Comparison of ENCODE assay signal across 7 cellular contexts in the genomic region with DNA sequence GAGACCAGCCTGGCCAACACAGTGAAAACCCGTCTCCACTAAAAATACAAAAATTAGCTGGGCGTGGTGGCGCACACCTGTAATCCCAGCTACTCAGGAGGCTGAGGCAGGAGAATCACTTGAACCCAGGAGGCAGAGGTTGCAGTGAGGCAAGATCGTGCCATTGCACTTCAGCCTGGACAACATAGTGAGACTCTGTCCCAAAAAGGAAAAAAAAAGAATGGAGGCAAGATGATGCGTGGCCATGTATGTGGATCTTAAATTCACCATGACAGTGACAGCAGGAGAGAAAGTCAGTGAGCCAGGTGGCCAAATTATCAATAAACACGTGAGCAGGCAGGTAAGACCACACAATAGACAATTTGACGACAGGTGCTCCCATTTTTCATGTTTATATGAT.
DNase-seq lines count a peak whose midpoint lies in the region; ATAC-seq, FAIRE-seq and TF ChIP-seq lines count a peak whose summit lies in the region.
"Not testable (repeated sequence)": the region's sequence is repeated elsewhere in the genome, so short reads cannot be mapped to it uniquely, and the experiment has no call there.

No MANE protein-coding gene starts in this region.

- POLR2A ChIA-PET in HEK293 (lab: Yijun Ruan, JAX); WTC11 (lab: Charles Lee); H1 (lab: Charles Lee; ENCODE audit: partially characterized antibody): not testable (repeated sequence)
- POLR2A ChIA-PET in K562 (lab: Yijun Ruan, JAX) = interaction anchor here (0.6 kb wide), 1 partner anchor 439 kb away, joined by 3 read pairs; no protein-coding TSS in a partner anchor

- H3K9me3 ChIP-seq in HEK293 (ENCODE audit: control insufficient read depth, insufficient read depth, low read depth, low read length); K562 (replicated peaks; ENCODE audit: control insufficient read depth, insufficient read depth, low read depth, low read length); H1 (ENCODE audit: insufficient read depth in 2 of 2, low read depth in 1 of 2, low read length in 1 of 2): not testable (repeated sequence)

- H4K20me1 ChIP-seq in K562 (replicated peaks; ENCODE audit: control insufficient read depth, insufficient read depth, low read length); H1 (replicated peaks in 1 of 2; ENCODE audit: control insufficient read depth in 1 of 2, insufficient read depth in 2 of 2, low read length in 2 of 2): not testable (repeated sequence)

- H3K14ac ChIP-seq in H1 (ENCODE audit: insufficient read length) = not testable (repeated sequence)

- H3K27ac ChIP-seq in HEK293 (ENCODE audit: extremely low read depth, low read depth, low read length); K562 (ENCODE audit: extremely low read depth, low read depth, low read length); H1 (ENCODE audit: low read depth, low read length): not testable (repeated sequence)

- not testable (repeated sequence) for H3K23ac ChIP-seq in H1 (ENCODE audit: insufficient read length)

- DNase-seq in NCI-H146 (lab: John Stamatoyannopoulos, UW) = peak; percentile 21
- DNase-seq in NCI-H748 (lab: John Stamatoyannopoulos, UW; ENCODE audit: unreplicated experiment) = peak; percentile 11
- not testable (repeated sequence) for DNase-seq in WTC11 (ENCODE audit: low spot score); K562 (ENCODE audit: extremely low read depth in 1 of 4, low spot score in 3 of 4); H1 (ENCODE audit: low read depth in 1 of 2, low spot score in 2 of 2)
- peak; percentile 34 for DNase-seq in osteocyte (ENCODE audit: extremely low spot score, unreplicated experiment)

- not testable (repeated sequence) for H2BK12ac ChIP-seq in H1 (ENCODE audit: low read depth, low read length)

- H3K27me3 ChIP-seq in K562 (ENCODE audit: control insufficient read depth in 2 of 2, insufficient read depth in 2 of 2, low read length in 2 of 2); H1 (replicated peaks in 1 of 4; ENCODE audit: control insufficient read depth in 3 of 4, extremely low read depth in 1 of 4, insufficient read depth in 3 of 4, low read length in 3 of 4): not testable (repeated sequence)

- TF ChIP-seq POLR2A in K562 (conservative IDR thresholded peaks at IDR 0.05); H1 (IDR thresholded peaks at IDR 0.05; ENCODE audit: control extremely low read depth in 1 of 2, low read depth in 2 of 2, low read length in 2 of 2): not testable (repeated sequence)

- 0 out of 2 replicates have a peak overlapping the region, but pooled peaks have one; percentile 84 for H2BK15ac ChIP-seq in H1 (ENCODE audit: low read length)

- not testable (repeated sequence) for H2BK120ac ChIP-seq in H1 (replicated peaks; ENCODE audit: low read depth, low read length)

- not testable (repeated sequence) for H2BK20ac ChIP-seq in H1 (ENCODE audit: low read length)

- not testable (repeated sequence) for H3K4me3 Mint-ChIP-seq in WTC11; osteocyte (ENCODE audit: unreplicated experiment)

- not testable (repeated sequence) for H3K4me2 ChIP-seq in K562 (ENCODE audit: insufficient read depth, low read length); H1 (ENCODE audit: insufficient read depth in 1 of 2, low read depth in 2 of 2, low read length in 2 of 2)

- H3K36me3 ChIP-seq in HEK293 (ENCODE audit: control insufficient read depth in 2 of 2, insufficient read depth in 1 of 2, low read length in 2 of 2); K562 (ENCODE audit: control insufficient read depth, insufficient read depth, low read length); H1 (ENCODE audit: control insufficient read depth in 2 of 4, insufficient read depth in 4 of 4, low read length in 3 of 4): not testable (repeated sequence)

- not testable (repeated sequence) for H3K27ac Mint-ChIP-seq in WTC11; osteocyte (ENCODE audit: unreplicated experiment)

- intact Hi-C loops in K562 (cut with micrococcal nuclease) = not testable (repeated sequence)

- not testable (repeated sequence) for H3K4me3 ChIP-seq in HEK293 (ENCODE audit: low read depth, low read length); K562; H1 (ENCODE audit: extremely low read depth in 1 of 4, insufficient read depth in 2 of 4, low read depth in 3 of 4, low read length in 4 of 4)

- H3K4me1 ChIP-seq in HEK293 (ENCODE audit: control insufficient read depth, insufficient read depth, low read length); K562 (replicated peaks in 1 of 2; ENCODE audit: control insufficient read depth in 2 of 2, insufficient read depth in 2 of 2, low read length in 2 of 2); H1 (replicated peaks in 1 of 4; ENCODE audit: control insufficient read depth in 3 of 4, insufficient read depth in 4 of 4, low read length in 3 of 4): not testable (repeated sequence)

- CTCF ChIA-PET in HEK293 (lab: Yijun Ruan, JAX); WTC11 (lab: Charles Lee); K562 (lab: Yijun Ruan, JAX; ENCODE audit: low intra/inter-chr PET ratio); H1 (lab: Charles Lee; ENCODE audit: partially characterized antibody): not testable (repeated sequence)

- TF ChIP-seq EP300 in K562 (IDR thresholded peaks at IDR 0.05; ENCODE audit: low read length); H1 (IDR thresholded peaks at IDR 0.05; ENCODE audit: borderline replicate concordance in 1 of 2, low read depth in 2 of 2, low read length in 2 of 2): not testable (repeated sequence)

- peaks cover 14% of the 10 kb centered on the region for H3K4me1 Mint-ChIP-seq in WTC11
- H3K4me1 Mint-ChIP-seq in osteocyte (ENCODE audit: unreplicated experiment) = not testable (repeated sequence)

- H3K36me3 Mint-ChIP-seq in WTC11; osteocyte (ENCODE audit: unreplicated experiment): not testable (repeated sequence)

- H4K91ac ChIP-seq in H1 (replicated peaks; ENCODE audit: insufficient read length, low read length) = not testable (repeated sequence)

- WGBS in K562 (ENCODE audit: insufficient coverage, low coverage, missing lambda C conversion rate) = 40% methylated on average over 7 of the region's 7 CpGs
- 90% methylated on average over 7 of the region's 7 CpGs; no CpG with 5 or more reads in 1 of the 2 experiments for WGBS in H1 (ENCODE audit: extremely low coverage in 1 of 2, insufficient coverage in 1 of 2, insufficient read length in 1 of 2, insufficient replicate concordance in 2 of 2, low coverage in 1 of 2, low lambda C conversion rate in 2 of 2, missing lambda C conversion rate in 1 of 2), 2 experiments

- H3K9me3 Mint-ChIP-seq in WTC11; osteocyte (ENCODE audit: unreplicated experiment): not testable (repeated sequence)

- not testable (repeated sequence) for TF ChIP-seq RAD21 in K562 (CRISPR knock-in tag; conservative IDR thresholded peaks at IDR 0.05 in 1 of 2, IDR thresholded peaks at IDR 0.05 in 1 of 2); H1 (IDR thresholded peaks at IDR 0.05 in 1 of 2, conservative IDR thresholded peaks at IDR 0.05 in 1 of 2; ENCODE audit: low read depth in 2 of 2, low read length in 2 of 2)

- not testable (repeated sequence) for H3K79me1 ChIP-seq in H1 (ENCODE audit: low read depth, low read length)

- H3K27me3 Mint-ChIP-seq in WTC11 (ENCODE audit: low read depth) = not testable (repeated sequence)
- H3K27me3 Mint-ChIP-seq in osteocyte (ENCODE audit: unreplicated experiment) = peaks cover 57% of the 10 kb centered on the region

- H3K23me2 ChIP-seq in H1 (ENCODE audit: low read depth, low read length) = not testable (repeated sequence)

- H4K5ac ChIP-seq in H1 (ENCODE audit: insufficient read length, low read depth, low read length) = not testable (repeated sequence)

- not testable (repeated sequence) for H3K9me1 ChIP-seq in K562 (ENCODE audit: control insufficient read depth, insufficient read depth, low read length)

- in situ Hi-C loops in K562 (cut with MboI) = not testable (repeated sequence)

- H3K56ac ChIP-seq in H1 (replicated peaks; ENCODE audit: insufficient read length, low read depth, low read length) = not testable (repeated sequence)

- not testable (repeated sequence) for BruUV-seq in K562 (replicated peaks; lab: Mats Ljungman, UMichigan)

- H3K79me2 ChIP-seq in K562 (ENCODE audit: control insufficient read depth, insufficient read depth, low read length); H1 (ENCODE audit: control insufficient read depth in 1 of 2, insufficient read depth in 2 of 2, low read length in 2 of 2): not testable (repeated sequence)

- not testable (repeated sequence) for FAIRE-seq in K562 (lab: Jason Lieb, UNC); H1 (lab: Jason Lieb, UNC)

- H3K18ac ChIP-seq in H1 (ENCODE audit: extremely low read depth, low read length) = not testable (repeated sequence)

- H3K9ac ChIP-seq in K562 (ENCODE audit: insufficient read depth in 1 of 2, low read depth in 2 of 2, low read length in 2 of 2); H1 (replicated peaks in 1 of 4; ENCODE audit: extremely low read depth in 1 of 4, low read depth in 3 of 4, low read length in 3 of 4): not testable (repeated sequence)

- H2AFZ ChIP-seq in K562 (ENCODE audit: low read depth, low read length); H1 (ENCODE audit: low read length): not testable (repeated sequence)

- H3K4ac ChIP-seq in H1 (replicated peaks; ENCODE audit: insufficient read length, low read depth, low read length) = not testable (repeated sequence)

- TF ChIP-seq CTCF in HEK293 (tag by site-specific recombination; IDR thresholded peaks at IDR 0.05); WTC11 (IDR thresholded peaks at IDR 0.05); K562 (IDR thresholded peaks at IDR 0.05 in 2 of 3, conservative IDR thresholded peaks at IDR 0.05 in 1 of 3; ENCODE audit: insufficient read depth in 2 of 3, low read depth in 1 of 3, low read length in 3 of 3); H1 (IDR thresholded peaks at IDR 0.05; ENCODE audit: control extremely low read depth in 1 of 3, insufficient read depth in 1 of 3, low read depth in 1 of 3, low read length in 3 of 3); osteocyte (IDR thresholded peaks at IDR 0.05): not testable (repeated sequence)

- H2AK5ac ChIP-seq in H1 (ENCODE audit: low read depth, low read length) = 0 out of 2 replicates have a peak overlapping the region, but pooled peaks have one; percentile 76

- H2BK5ac ChIP-seq in H1 (ENCODE audit: low read depth, low read length) = not testable (repeated sequence)

- not testable (repeated sequence) for ATAC-seq in WTC11, K562

- not testable (repeated sequence) for H4K8ac ChIP-seq in H1 (ENCODE audit: extremely low read depth, insufficient read depth, low read length)
